15 cellular contexts compared by ENCODE assay signal in the genomic region with DNA sequence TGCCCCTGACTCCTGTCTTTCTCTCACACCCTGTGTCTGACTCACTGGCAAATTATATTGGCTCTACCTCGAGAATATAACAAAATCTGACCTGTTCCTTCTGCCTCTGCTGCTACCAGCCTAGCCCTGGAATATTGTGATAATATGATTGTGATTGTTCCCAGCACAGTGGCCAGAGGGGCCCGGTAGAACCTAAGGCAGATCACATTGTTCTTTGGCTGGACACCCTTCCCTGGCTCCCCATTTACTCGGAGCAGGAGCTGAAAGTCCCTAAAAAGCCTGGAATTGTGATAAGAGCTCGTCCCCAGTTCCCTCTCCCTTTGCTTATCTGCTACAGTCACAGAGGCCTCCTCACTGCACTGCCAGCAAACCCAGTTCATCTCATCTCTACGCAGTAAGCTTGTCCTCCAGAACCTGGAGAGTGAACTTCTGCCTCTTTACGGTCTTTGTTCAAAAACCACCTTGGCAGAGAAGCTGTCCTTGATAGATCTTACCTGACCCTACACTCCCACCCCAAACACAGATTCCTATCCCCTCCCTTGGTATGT.
"Had no signal": no experiment of that assay in that cellular context is flagged by ENCODE, and none has a peak within 500 bp of the region (broad histone marks: within the 10 kb centered on the region; RNA-seq: fewer than 3 reads in every experiment).

No MANE protein-coding gene starts in this region.

- H3K27ac ChIP-seq: pancreas, skin epidermis, tibial artery, vagina had no signal

- H3K9me3 ChIP-seq: adrenal gland, pancreas, tibial artery, vagina had no signal

- DNase-seq: activated CD4-positive, alpha-beta T cell treated with anti-CD3 and anti-CD28 coated beads, Interleukin-2, amount 50 U/mL, for 48 hours; activated CD4-positive, CD25-positive, alpha-beta regulatory T cell; activated naive CD4-positive, alpha-beta T cell treated with anti-CD3 and anti-CD28 coated beads for 36 hours; dermis blood vessel endothelial cell; immature natural killer cell; mesenchymal stem cell; retina; stimulated activated CD4-positive, alpha-beta T cell treated with anti-CD3 and anti-CD28 coated beads, Interleukin-4, amount 100 ng/mL, for 4 hours; T-helper 2 cell; tibial artery had no signal

- H3K27me3 ChIP-seq: adrenal gland, pancreas, tibial artery, vagina had no signal

- H3K4me3 ChIP-seq: adrenal gland, pancreas, skin epidermis, tibial artery, vagina had no signal

- ATAC-seq: esophagus mucosa, pancreas had no signal

- H3K4me3 Mint-ChIP-seq: activated naive CD4-positive, alpha-beta T cell treated with anti-CD3 and anti-CD28 coated beads for 36 hours; immature natural killer cell had no signal

- H3K27ac Mint-ChIP-seq: activated naive CD4-positive, alpha-beta T cell treated with anti-CD3 and anti-CD28 coated beads for 36 hours had no signal

- H3K9me3 Mint-ChIP-seq: activated naive CD4-positive, alpha-beta T cell treated with anti-CD3 and anti-CD28 coated beads for 36 hours; immature natural killer cell had no signal
